9 cellular contexts compared by ENCODE assay signal in genomic region chr1:246784621-246785535, GRCh38.
DNase-seq lines count a peak whose midpoint lies in the region; ATAC-seq and TF ChIP-seq lines count a peak whose summit lies in the region.
"Had no signal": no experiment of that assay in that cellular context is flagged by ENCODE, and none has a peak within 500 bp of the region (broad histone marks: within the 10 kb centered on the region; RNA-seq: fewer than 3 reads in every experiment).

No MANE protein-coding gene starts in this region.

- H3K4me3 ChIP-seq in astrocyte of the cerebellum (ENCODE audit: low read depth, low read length), result no peak overlapping the region

- H3K27ac Mint-ChIP-seq in nephron, result peak overlapping the region; percentile 91 to 93 (median 91)

- in situ Hi-C loops in astrocyte of the cerebellum (cut with HindIII; ENCODE audit: low sequenced_read_pairs), result no loop called here

- no peak for TF ChIP-seq CTCF in astrocyte of the cerebellum (IDR thresholded peaks at IDR 0.05; ENCODE audit: low read depth, low read length, missing control alignments)
- TF ChIP-seq CTCF in nephron (IDR thresholded peaks at IDR 0.05; ENCODE audit: unreplicated experiment in 3 of 3), result no peak

- H3K4me3 Mint-ChIP-seq in nephron, result no peak overlapping the region

- H3K36me3 Mint-ChIP-seq in nephron (ENCODE audit: low read depth), result peaks cover 17% of the 10 kb centered on the region

- H3K4me1 Mint-ChIP-seq in nephron, result peaks cover 31% of the 10 kb centered on the region

- peak; percentile 47 for DNase-seq in NCI-H82 (lab: John Stamatoyannopoulos, UW)
- DNase-seq in NCI-H82 treated with DMSO at 0.1 percent for 48 hours (lab: John Stamatoyannopoulos, UW; ENCODE audit: unreplicated experiment), result no peak
- peak; percentile 38 for DNase-seq in astrocyte of the cerebellum (ENCODE audit: low read depth)
- no peak for DNase-seq in ecto neural progenitor cell (ENCODE audit: low spot score)
- no peak for DNase-seq in NCI-H2029 treated with DMSO at 0.1 percent for 48 hours (lab: John Stamatoyannopoulos, UW)

- no peaks in the 10 kb centered on the region for H3K9me3 Mint-ChIP-seq in nephron
- H3K9me3 Mint-ChIP-seq: CD8-positive, alpha-beta memory T cell had no signal

- no peaks in the 10 kb centered on the region for H3K27me3 Mint-ChIP-seq in nephron (ENCODE audit: low read depth)

- peak; percentile 58 for ATAC-seq in HG03103 (IDR thresholded peaks at IDR 0.05; ENCODE audit: low read depth, unreplicated experiment)
- no peak for ATAC-seq in HG02678 (IDR thresholded peaks at IDR 0.05; ENCODE audit: unreplicated experiment)

Comparison
In these comparisons a context has a peak if more than half of its experiments do, and no peak if none do; other contexts are left out.
1. DNase-seq: peak in NCI-H82 (single experiment) and astrocyte of the cerebellum (single experiment); none in NCI-H82 treated with DMSO at 0.1 percent for 48 hours (single experiment), ecto neural progenitor cell (single experiment) and NCI-H2029 treated with DMSO at 0.1 percent for 48 hours (single experiment).